Comparison of ENCODE assay signal across 2 cellular contexts in the genomic region with DNA sequence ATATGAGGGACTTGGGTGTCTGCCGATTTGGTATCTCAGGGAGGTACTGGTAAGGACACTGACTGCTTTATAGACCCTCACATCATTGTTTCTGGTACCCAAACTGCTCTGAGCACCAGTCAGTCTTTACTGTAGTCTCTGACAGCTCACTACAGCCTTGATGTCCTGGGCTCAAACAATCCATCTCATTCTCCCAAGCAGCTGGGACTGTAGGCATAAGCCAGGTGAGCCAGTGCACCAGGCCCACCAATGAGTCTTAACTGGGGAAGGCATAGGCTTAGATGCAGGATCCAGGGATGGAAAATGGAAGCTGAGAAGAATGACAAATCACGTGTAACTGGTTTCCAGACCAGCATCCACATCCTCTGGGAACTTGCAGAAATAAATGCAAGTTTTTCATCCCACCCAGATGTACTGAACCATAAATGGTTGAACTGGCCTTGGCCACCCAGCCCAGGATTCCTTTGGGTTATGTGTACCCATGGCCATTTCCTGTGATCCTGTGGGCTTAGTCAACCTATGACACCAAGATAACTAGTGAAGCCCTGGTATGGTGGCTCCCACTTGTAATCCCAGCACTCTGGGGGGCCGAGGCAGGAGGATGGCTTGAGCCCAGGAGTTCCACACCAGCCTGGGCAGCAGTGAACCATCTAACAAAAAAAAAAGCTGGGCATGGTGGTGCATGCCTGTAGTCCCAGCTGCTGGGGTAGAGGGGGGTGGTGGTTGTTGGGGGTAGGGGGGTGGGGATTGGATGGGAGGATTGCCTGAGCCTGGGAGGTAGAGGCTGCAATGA.
A peak's percentile ranks its signal among the peaks of the same experiment; 100 is the strongest.
TF ChIP-seq lines count a peak whose summit lies in the region.

No MANE protein-coding gene starts in this region.

TF ChIP-seq in PFSK-1, 5 proteins besides CTCF, POLR2A, EP300 and RAD21:
- TF ChIP-seq, protein P1, sequence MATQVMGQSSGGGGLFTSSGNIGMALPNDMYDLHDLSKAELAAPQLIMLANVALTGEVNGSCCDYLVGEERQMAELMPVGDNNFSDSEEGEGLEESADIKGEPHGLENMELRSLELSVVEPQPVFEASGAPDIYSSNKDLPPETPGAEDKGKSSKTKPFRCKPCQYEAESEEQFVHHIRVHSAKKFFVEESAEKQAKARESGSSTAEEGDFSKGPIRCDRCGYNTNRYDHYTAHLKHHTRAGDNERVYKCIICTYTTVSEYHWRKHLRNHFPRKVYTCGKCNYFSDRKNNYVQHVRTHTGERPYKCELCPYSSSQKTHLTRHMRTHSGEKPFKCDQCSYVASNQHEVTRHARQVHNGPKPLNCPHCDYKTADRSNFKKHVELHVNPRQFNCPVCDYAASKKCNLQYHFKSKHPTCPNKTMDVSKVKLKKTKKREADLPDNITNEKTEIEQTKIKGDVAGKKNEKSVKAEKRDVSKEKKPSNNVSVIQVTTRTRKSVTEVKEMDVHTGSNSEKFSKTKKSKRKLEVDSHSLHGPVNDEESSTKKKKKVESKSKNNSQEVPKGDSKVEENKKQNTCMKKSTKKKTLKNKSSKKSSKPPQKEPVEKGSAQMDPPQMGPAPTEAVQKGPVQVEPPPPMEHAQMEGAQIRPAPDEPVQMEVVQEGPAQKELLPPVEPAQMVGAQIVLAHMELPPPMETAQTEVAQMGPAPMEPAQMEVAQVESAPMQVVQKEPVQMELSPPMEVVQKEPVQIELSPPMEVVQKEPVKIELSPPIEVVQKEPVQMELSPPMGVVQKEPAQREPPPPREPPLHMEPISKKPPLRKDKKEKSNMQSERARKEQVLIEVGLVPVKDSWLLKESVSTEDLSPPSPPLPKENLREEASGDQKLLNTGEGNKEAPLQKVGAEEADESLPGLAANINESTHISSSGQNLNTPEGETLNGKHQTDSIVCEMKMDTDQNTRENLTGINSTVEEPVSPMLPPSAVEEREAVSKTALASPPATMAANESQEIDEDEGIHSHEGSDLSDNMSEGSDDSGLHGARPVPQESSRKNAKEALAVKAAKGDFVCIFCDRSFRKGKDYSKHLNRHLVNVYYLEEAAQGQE (IDR thresholded peaks at IDR 0.05; ENCODE audit: insufficient read depth in 1 of 2, low read depth in 2 of 2, low read length in 2 of 2): no peak
- no peak; the same call in 1 of the 2 replicates for TF ChIP-seq SIN3A (IDR thresholded peaks at IDR 0.05; ENCODE audit: borderline replicate concordance, insufficient read depth, low read length)
- no peak; the same call in 1 of the 2 replicates for TF ChIP-seq TAF1 (IDR thresholded peaks at IDR 0.05; ENCODE audit: borderline replicate concordance, insufficient read depth, low read length)
- TF ChIP-seq POLR2AphosphoS5 (IDR thresholded peaks at IDR 0.05; ENCODE audit: low read depth, low read length): peak; percentile 90

TF ChIP-seq in H1, 55 proteins besides CTCF, POLR2A, EP300 and RAD21:
- TF ChIP-seq CBX5 (IDR thresholded peaks at IDR 0.05; ENCODE audit: low read depth, low read length) (no peak), TAF7 (optimal IDR thresholded peaks at IDR 0.05; ENCODE audit: borderline replicate concordance, low read depth, low read length) (peak; percentile 60), SIN3A (conservative IDR thresholded peaks at IDR 0.05 in 1 of 2, IDR thresholded peaks at IDR 0.05 in 1 of 2; ENCODE audit: low read depth in 1 of 2, low read length in 2 of 2) (0 out of 4 replicates have a peak, but pooled peaks of 1 of the 2 experiments have one; percentile 74), POLR2AphosphoS5 (IDR thresholded peaks at IDR 0.05; ENCODE audit: low read depth, low read length) (peak; percentile 96)
- TF ChIP-seq, protein P2, sequence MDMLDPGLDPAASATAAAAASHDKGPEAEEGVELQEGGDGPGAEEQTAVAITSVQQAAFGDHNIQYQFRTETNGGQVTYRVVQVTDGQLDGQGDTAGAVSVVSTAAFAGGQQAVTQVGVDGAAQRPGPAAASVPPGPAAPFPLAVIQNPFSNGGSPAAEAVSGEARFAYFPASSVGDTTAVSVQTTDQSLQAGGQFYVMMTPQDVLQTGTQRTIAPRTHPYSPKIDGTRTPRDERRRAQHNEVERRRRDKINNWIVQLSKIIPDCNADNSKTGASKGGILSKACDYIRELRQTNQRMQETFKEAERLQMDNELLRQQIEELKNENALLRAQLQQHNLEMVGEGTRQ (IDR thresholded peaks at IDR 0.05; ENCODE audit: low read length): no peak
